1 cellular context compared by ENCODE assay signal in the genomic region with DNA sequence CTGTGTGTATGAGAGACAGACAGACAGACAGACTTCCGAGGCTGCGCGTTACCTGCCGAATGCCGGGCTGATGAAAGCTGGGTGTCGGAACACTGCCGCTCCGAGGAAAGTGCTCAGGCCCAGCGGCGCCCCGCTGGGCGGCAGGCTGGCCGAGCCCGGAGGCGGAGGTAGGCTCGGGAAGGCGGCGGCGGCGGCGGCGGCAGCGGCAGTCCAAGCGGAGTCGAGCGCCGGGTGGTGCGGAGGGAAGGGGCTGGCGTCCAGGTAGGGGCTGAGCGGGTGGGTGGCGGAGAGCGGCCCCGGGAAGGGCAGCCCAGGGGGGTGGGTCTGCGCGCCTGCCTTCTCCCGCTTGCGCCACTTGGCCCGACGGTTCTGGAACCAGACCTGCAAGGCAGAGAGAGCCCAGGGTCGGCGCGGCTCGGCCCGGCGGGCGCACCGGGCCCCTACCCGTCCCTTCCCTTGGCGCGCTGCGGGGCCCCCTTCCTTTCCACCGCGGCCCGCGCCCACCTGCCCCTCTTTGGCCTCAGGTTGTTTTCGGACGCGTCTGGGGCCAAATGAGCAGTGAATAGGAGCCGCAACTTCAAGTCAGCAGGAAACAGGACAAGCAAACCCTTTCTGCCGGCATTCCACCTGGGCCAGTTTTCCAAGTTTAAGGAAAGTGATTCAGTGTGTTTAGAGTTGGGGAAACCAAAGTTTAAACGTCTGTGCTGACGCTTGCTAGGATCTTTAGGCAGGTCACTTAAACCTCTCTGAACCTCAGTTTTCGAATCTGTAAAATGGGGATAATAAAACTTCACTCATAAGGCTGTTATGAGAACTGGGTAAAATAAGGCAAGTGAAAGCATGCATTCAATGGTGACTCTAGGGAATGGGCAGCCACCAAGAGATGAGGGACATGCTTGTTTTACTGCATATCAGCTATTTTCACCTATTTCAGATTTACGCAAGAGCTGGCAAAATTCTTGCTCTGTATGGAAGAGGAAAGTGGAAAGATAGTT.
TF ChIP-seq lines count a peak whose summit lies in the region.

No MANE protein-coding gene starts in this region.

TF ChIP-seq in HepG2, 621 proteins besides CTCF, POLR2A, EP300 and RAD21 (continued from another document):
- TF ChIP-seq, protein P1, sequence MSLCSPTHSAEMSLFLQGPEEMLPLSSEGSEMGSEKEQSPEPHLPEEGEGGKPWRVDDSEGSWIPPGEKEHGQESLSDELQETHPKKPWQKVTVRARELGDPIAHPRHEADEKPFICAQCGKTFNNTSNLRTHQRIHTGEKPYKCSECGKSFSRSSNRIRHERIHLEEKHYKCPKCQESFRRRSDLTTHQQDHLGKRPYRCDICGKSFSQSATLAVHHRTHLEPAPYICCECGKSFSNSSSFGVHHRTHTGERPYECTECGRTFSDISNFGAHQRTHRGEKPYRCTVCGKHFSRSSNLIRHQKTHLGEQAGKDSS (CRISPR knock-in tag; IDR thresholded peaks at IDR 0.05; ENCODE audit: borderline replicate concordance, low read depth) = peak; percentile 85; the same call in 1 of the 2 replicates
- TF ChIP-seq SYNCRIP (IDR thresholded peaks at IDR 0.05; ENCODE audit: insufficient read depth, low read depth, low read length) (no peak), ZNF709 (CRISPR knock-in tag; IDR thresholded peaks at IDR 0.05) (no peak), KDM5A (IDR thresholded peaks at IDR 0.05; ENCODE audit: borderline replicate concordance, low read length) (no peak), TIGD3 (CRISPR knock-in tag; IDR thresholded peaks at IDR 0.05; ENCODE audit: borderline replicate concordance) (no peak), ZNF713 (CRISPR knock-in tag; IDR thresholded peaks at IDR 0.05) (no peak), ZNF776 (CRISPR knock-in tag; IDR thresholded peaks at IDR 0.05) (no peak), KAT8 (CRISPR knock-in tag; IDR thresholded peaks at IDR 0.05) (no peak), ZNF441 (CRISPR knock-in tag; IDR thresholded peaks at IDR 0.05; ENCODE audit: borderline replicate concordance) (no peak), ZNF207 (IDR thresholded peaks at IDR 0.05; ENCODE audit: borderline replicate concordance) (no peak), ZNF326 (CRISPR knock-in tag; IDR thresholded peaks at IDR 0.05; ENCODE audit: borderline replicate concordance) (no peak), ZNF629 (CRISPR knock-in tag; conservative IDR thresholded peaks at IDR 0.05) (peak; percentile 85), MBNL3 (CRISPR knock-in tag; conservative IDR thresholded peaks at IDR 0.05) (no peak), TP53 (CRISPR knock-in tag; conservative IDR thresholded peaks at IDR 0.05) (no peak), BRF2 (CRISPR knock-in tag; IDR thresholded peaks at IDR 0.05) (no peak), ISX (CRISPR knock-in tag; conservative IDR thresholded peaks at IDR 0.05) (no peak), ZNF749 (CRISPR knock-in tag; IDR thresholded peaks at IDR 0.05; ENCODE audit: borderline replicate concordance) (no peak), ZFP82 (CRISPR knock-in tag; IDR thresholded peaks at IDR 0.05; ENCODE audit: borderline replicate concordance) (no peak), MXI1 (IDR thresholded peaks at IDR 0.05; ENCODE audit: borderline replicate concordance, low read depth, low read length) (no peak), ZBTB34 (CRISPR knock-in tag; IDR thresholded peaks at IDR 0.05) (no peak), RFXANK (CRISPR knock-in tag; IDR thresholded peaks at IDR 0.05) (no peak), KLF15 (CRISPR knock-in tag; IDR thresholded peaks at IDR 0.05; ENCODE audit: borderline replicate concordance) (no peak), JUN (CRISPR knock-in tag; IDR thresholded peaks at IDR 0.05) (no peak)
- TF ChIP-seq, protein P2, sequence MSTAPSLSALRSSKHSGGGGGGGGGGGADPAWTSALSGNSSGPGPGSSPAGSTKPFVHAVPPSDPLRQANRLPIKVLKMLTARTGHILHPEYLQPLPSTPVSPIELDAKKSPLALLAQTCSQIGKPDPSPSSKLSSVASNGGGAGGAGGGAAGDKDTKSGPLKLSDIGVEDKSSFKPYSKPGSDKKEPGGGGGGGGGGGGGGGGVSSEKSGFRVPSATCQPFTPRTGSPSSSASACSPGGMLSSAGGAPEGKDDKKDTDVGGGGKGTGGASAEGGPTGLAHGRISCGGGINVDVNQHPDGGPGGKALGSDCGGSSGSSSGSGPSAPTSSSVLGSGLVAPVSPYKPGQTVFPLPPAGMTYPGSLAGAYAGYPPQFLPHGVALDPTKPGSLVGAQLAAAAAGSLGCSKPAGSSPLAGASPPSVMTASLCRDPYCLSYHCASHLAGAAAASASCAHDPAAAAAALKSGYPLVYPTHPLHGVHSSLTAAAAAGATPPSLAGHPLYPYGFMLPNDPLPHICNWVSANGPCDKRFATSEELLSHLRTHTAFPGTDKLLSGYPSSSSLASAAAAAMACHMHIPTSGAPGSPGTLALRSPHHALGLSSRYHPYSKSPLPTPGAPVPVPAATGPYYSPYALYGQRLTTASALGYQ (CRISPR knock-in tag; IDR thresholded peaks at IDR 0.05) = no peak
- TF ChIP-seq, protein P3, sequence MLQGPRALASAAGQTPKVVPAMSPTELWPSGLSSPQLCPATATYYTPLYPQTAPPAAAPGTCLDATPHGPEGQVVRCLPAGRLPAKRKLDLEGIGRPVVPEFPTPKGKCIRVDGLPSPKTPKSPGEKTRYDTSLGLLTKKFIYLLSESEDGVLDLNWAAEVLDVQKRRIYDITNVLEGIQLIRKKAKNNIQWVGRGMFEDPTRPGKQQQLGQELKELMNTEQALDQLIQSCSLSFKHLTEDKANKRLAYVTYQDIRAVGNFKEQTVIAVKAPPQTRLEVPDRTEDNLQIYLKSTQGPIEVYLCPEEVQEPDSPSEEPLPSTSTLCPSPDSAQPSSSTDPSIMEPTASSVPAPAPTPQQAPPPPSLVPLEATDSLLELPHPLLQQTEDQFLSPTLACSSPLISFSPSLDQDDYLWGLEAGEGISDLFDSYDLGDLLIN (CRISPR knock-in tag; IDR thresholded peaks at IDR 0.05; ENCODE audit: borderline replicate concordance) = no peak
